ENCODE assay signal across 1 cellular context in genomic region chr20:38985060-38985459, GRCh38.
TF ChIP-seq lines count a peak whose summit lies in the region.

No MANE protein-coding gene starts in this region.

TF ChIP-seq in HCT116, 20 proteins besides CTCF, POLR2A, EP300 and RAD21 (continued from another document):
- TF ChIP-seq ZBTB33 (IDR thresholded peaks at IDR 0.05; ENCODE audit: extremely low read depth, insufficient replicate concordance, low read length) (no peak), ZNF274 (IDR thresholded peaks at IDR 0.05; ENCODE audit: low read depth, low read length) (no peak), EZH2 (IDR thresholded peaks at IDR 0.05) (no peak), SRF (IDR thresholded peaks at IDR 0.05; ENCODE audit: low read depth) (no peak), FOSL1 (IDR thresholded peaks at IDR 0.05; ENCODE audit: low read depth) (no peak)
TF ChIP-seq in HCT116: peak in this region for 0.
